16 cellular contexts compared by ENCODE assay signal in genomic region chr3:158384019-158384418, GRCh38.
DNase-seq lines count a peak whose midpoint lies in the region; ATAC-seq and TF ChIP-seq lines count a peak whose summit lies in the region.
"Had no signal": no experiment of that assay in that cellular context is flagged by ENCODE, and none has a peak within 500 bp of the region (broad histone marks: within the 10 kb centered on the region; RNA-seq: fewer than 3 reads in every experiment).

No MANE protein-coding gene starts in this region.

- H3K27ac ChIP-seq in 22Rv1, result peak overlapping the region; percentile 59
- H3K27ac ChIP-seq: gastrocnemius medialis had no signal

- CTCF ChIA-PET in activated CD8-positive, alpha-beta T cell treated with anti-CD3 and anti-CD28 coated beads for 36 hours (lab: Charles Lee), result no interaction called here

- TF ChIP-seq CTCF in 22Rv1 (IDR thresholded peaks at IDR 0.05), result no peak
- no peak for TF ChIP-seq CTCF in activated CD8-positive, alpha-beta T cell treated with anti-CD3 and anti-CD28 coated beads for 36 hours (IDR thresholded peaks at IDR 0.05)

- no peak overlapping the region for H3K4me3 Mint-ChIP-seq in activated CD8-positive, alpha-beta T cell treated with anti-CD3 and anti-CD28 coated beads for 36 hours
- H3K4me3 Mint-ChIP-seq: activated B cell treated with CpG ODN at 0.5 μM for 24 hours, immature natural killer cell had no signal

- H3K9me3 Mint-ChIP-seq in activated CD8-positive, alpha-beta T cell treated with anti-CD3 and anti-CD28 coated beads for 36 hours, result peaks cover 2% of the 10 kb centered on the region
- H3K9me3 Mint-ChIP-seq: activated B cell treated with CpG ODN at 0.5 μM for 24 hours; activated naive CD4-positive, alpha-beta T cell treated with anti-CD3 and anti-CD28 coated beads, Interleukin-2, amount 50 U/mL, for 72 hours; immature natural killer cell had no signal

- POLR2A ChIA-PET in activated CD8-positive, alpha-beta T cell treated with anti-CD3 and anti-CD28 coated beads for 36 hours (lab: Charles Lee), result no interaction called here

- H3K27me3 Mint-ChIP-seq in activated CD8-positive, alpha-beta T cell treated with anti-CD3 and anti-CD28 coated beads for 36 hours, result no peaks in the 10 kb centered on the region
- H3K27me3 Mint-ChIP-seq: activated B cell treated with CpG ODN at 0.5 μM for 24 hours had no signal

- peak; percentile 92 for ATAC-seq in GM18870 (IDR thresholded peaks at IDR 0.05; ENCODE audit: unreplicated experiment)
- ATAC-seq in HG02571 (IDR thresholded peaks at IDR 0.05; ENCODE audit: unreplicated experiment), result peak; percentile 85
- ATAC-seq in HG03280 (IDR thresholded peaks at IDR 0.05; ENCODE audit: unreplicated experiment), result peak; percentile 92
- ATAC-seq in activated CD8-positive, alpha-beta T cell treated with anti-CD3 and anti-CD28 coated beads for 36 hours, result no peak
- ATAC-seq: gastrocnemius medialis had no signal

- intact Hi-C loops in activated CD8-positive, alpha-beta T cell treated with anti-CD3 and anti-CD28 coated beads for 36 hours (cut with micrococcal nuclease), result no loop called here

- no peak for DNase-seq in activated CD8-positive, alpha-beta T cell treated with anti-CD3 and anti-CD28 coated beads for 36 hours
- DNase-seq in SHP77 treated with DMSO at 0.1 percent for 48 hours (lab: John Stamatoyannopoulos, UW) (no peak), hepatic stellate cell (ENCODE audit: low spot score) (no peak)
- no peak for DNase-seq in activated naive CD4-positive, alpha-beta T cell treated with Interleukin-2 at 50 U/mL for 16 hours
- DNase-seq: ACHN, activated B cell treated with CpG ODN at 0.5 μM for 24 hours, gastrocnemius medialis, GF-D8, immature natural killer cell, mesenchymal stem cell, NCI-H82 had no signal

- no peak overlapping the region for H3K27ac Mint-ChIP-seq in activated CD8-positive, alpha-beta T cell treated with anti-CD3 and anti-CD28 coated beads for 36 hours
- H3K27ac Mint-ChIP-seq: activated B cell treated with CpG ODN at 0.5 μM for 24 hours, immature natural killer cell had no signal

- H3K36me3 Mint-ChIP-seq in activated CD8-positive, alpha-beta T cell treated with anti-CD3 and anti-CD28 coated beads for 36 hours (ENCODE audit: low read depth), result peaks cover 4% of the 10 kb centered on the region
- H3K36me3 Mint-ChIP-seq: activated naive CD4-positive, alpha-beta T cell treated with anti-CD3 and anti-CD28 coated beads, Interleukin-2, amount 50 U/mL, for 72 hours; immature natural killer cell had no signal

- no peaks in the 10 kb centered on the region for H3K4me1 Mint-ChIP-seq in activated CD8-positive, alpha-beta T cell treated with anti-CD3 and anti-CD28 coated beads for 36 hours (ENCODE audit: low read depth)
- H3K4me1 Mint-ChIP-seq: activated B cell treated with CpG ODN at 0.5 μM for 24 hours, immature natural killer cell had no signal
